ENCODE assay signal across 8 cellular contexts in the genomic region with DNA sequence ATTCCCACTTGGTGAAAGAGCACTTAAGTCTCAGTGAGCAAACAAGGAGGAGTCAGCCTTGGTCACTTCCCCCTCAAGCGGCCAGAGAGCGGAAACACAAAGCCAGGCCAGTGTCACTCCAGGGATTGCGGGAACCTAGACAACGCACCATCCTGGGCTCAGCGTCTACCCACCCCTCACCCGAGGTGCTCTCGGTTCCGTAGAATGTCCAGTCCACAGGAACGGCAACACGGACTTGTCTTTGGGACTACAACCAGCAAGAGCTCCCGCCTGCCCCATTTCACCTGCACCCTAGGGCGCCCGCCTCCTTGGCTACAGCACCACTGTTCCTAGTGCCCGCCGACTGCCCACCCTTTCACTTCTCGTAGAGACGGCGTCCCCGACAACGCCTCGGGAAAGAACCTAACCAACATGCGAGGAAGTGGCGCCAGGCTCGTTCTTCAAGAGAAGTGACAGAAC. TPM values are rescaled to one million over a fixed set of nuclear protein-coding genes. Genes with fewer than 3 reads are reported as not detected.
DNase-seq lines count a peak whose midpoint lies in the region; ATAC-seq and TF ChIP-seq lines count a peak whose summit lies in the region.

No MANE protein-coding gene starts in this region.

- peak; percentile 45 for ATAC-seq in DND-41 (ENCODE audit: insufficient read depth, low read depth)
- ATAC-seq in GM21381 (IDR thresholded peaks at IDR 0.05; ENCODE audit: unreplicated experiment), result peak; percentile 33
- ATAC-seq in PC-3, result peak; percentile 77
- peak; percentile 80 for ATAC-seq in Right ventricle myocardium superior (ENCODE audit: poor library complexity)

- H3K27ac ChIP-seq in DND-41 (ENCODE audit: low read length) (peak overlapping the region; percentile 77), PC-3 (ENCODE audit: low read length) (peak overlapping the region; percentile 21), osteoblast (ENCODE audit: low read depth, low read length) (peak overlapping the region; percentile 58)

- H3K9me3 ChIP-seq in DND-41 (ENCODE audit: insufficient read depth, low read length, severe bottlenecking) (no peaks in the 10 kb centered on the region), PC-3 (ENCODE audit: low read length) (no peaks in the 10 kb centered on the region), adipocyte (ENCODE audit: control insufficient read depth, low read length) (no peaks in the 10 kb centered on the region), osteoblast (ENCODE audit: low read depth, low read length) (no peaks in the 10 kb centered on the region)

- POLR2A ChIA-PET in PC-3 (lab: Charles Lee; ENCODE audit: unreplicated experiment), result interaction anchor here (0.5 to 0.6 kb wide), 3 partner anchors 20 to 58 kb away, joined by 3 to 4 read pairs (median 3); no protein-coding TSS in a partner anchor

- CTCF ChIA-PET in PC-3 (lab: Charles Lee), result interaction anchor here (0.6 to 1.4 kb wide), 3 partner anchors 33 to 605 kb away, joined by 3 to 9 read pairs (median 3); no protein-coding TSS in a partner anchor

- no peaks in the 10 kb centered on the region for H3K27me3 ChIP-seq in DND-41 (ENCODE audit: insufficient read depth, low read length, poor library complexity)
- H3K27me3 ChIP-seq in PC-3 (ENCODE audit: low read length), result no peaks in the 10 kb centered on the region
- no peaks in the 10 kb centered on the region for H3K27me3 ChIP-seq in adipocyte (replicated peaks; ENCODE audit: control insufficient read depth, insufficient read depth, low read length)
- no peaks in the 10 kb centered on the region for H3K27me3 ChIP-seq in osteoblast (ENCODE audit: insufficient read depth, low read length)

- H3K79me2 ChIP-seq in DND-41 (ENCODE audit: insufficient read depth, low read length) (peaks cover 89% of the 10 kb centered on the region), PC-3 (ENCODE audit: low read length) (peaks cover 95% of the 10 kb centered on the region), osteoblast (ENCODE audit: insufficient read depth, low read length) (peaks cover 93% of the 10 kb centered on the region)

- H4K20me1 ChIP-seq in DND-41 (ENCODE audit: insufficient read depth, low read length) (peaks cover 22% of the 10 kb centered on the region; the same call in 1 of the 2 replicates), PC-3 (ENCODE audit: low read length) (peaks cover 37% of the 10 kb centered on the region), osteoblast (ENCODE audit: insufficient read depth, low read length) (peaks cover 34% of the 10 kb centered on the region)

- intact Hi-C loops in PC-3 (cut with micrococcal nuclease) (loop anchor here (5.0 to 10.0 kb wide), 2 partner anchors 324 to 562 kb away; a partner anchor contains a TSS), Right ventricle myocardium superior (cut with DNase I) (no loop called here)

- H3K4me3 ChIP-seq in DND-41 (ENCODE audit: low read depth in 1 of 2, low read length in 2 of 2), result peak overlapping the region; percentile 91 to 93
- H3K4me3 ChIP-seq in PC-3 (ENCODE audit: low read length), result peak overlapping the region; percentile 86
- peak overlapping the region; percentile 98 for H3K4me3 ChIP-seq in adipocyte (ENCODE audit: low read length)
- H3K4me3 ChIP-seq in osteoblast (ENCODE audit: insufficient read depth, low read length), result peak overlapping the region; percentile 86

- H3K9ac ChIP-seq in DND-41 (ENCODE audit: low read depth, low read length), result peak overlapping the region; percentile 70
- peak overlapping the region; percentile 93 for H3K9ac ChIP-seq in PC-3 (ENCODE audit: low read length)
- H3K9ac ChIP-seq in adipocyte (ENCODE audit: low read length), result peak overlapping the region; percentile 95

- H3K9me2 ChIP-seq in PC-3 (replicated peaks; ENCODE audit: low read length), result no peaks in the 10 kb centered on the region

- peak overlapping the region; percentile 96 for H2AFZ ChIP-seq in DND-41 (ENCODE audit: low read depth, low read length)
- H2AFZ ChIP-seq in PC-3 (ENCODE audit: low read length), result peak overlapping the region; percentile 77
- H2AFZ ChIP-seq in osteoblast (ENCODE audit: low read length), result peak overlapping the region; percentile 94

- H3F3A ChIP-seq in PC-3 (ENCODE audit: low read length, unreplicated experiment), result no peaks in the 10 kb centered on the region

- H3K36me3 ChIP-seq in DND-41 (ENCODE audit: insufficient read depth, low read length) (peaks cover 4% of the 10 kb centered on the region), PC-3 (ENCODE audit: low read depth, low read length) (peaks cover 11% of the 10 kb centered on the region; the same call in 1 of the 2 replicates), adipocyte (ENCODE audit: control insufficient read depth, insufficient read depth, low read length, severe bottlenecking) (peaks cover 6% of the 10 kb centered on the region), osteoblast (ENCODE audit: insufficient read depth, low read length) (no peaks in the 10 kb centered on the region)

- no peak for DNase-seq in DND-41
- DNase-seq in HPDE6-E6E7 (ENCODE audit: extremely low spot score), result peak; percentile 15
- DNase-seq in PC-3, result peak; percentile 68
- DNase-seq in adipocyte (ENCODE audit: low read depth), result peak; percentile 81
- DNase-seq in Right ventricle myocardium superior, result peak; percentile 66
- DNase-seq in osteoblast (ENCODE audit: insufficient read length, low spot score, missing footprints), result peak; percentile 81
- DNase-seq in GDM1 (lab: John Stamatoyannopoulos, UW), result no peak

- peak overlapping the region; percentile 89 for H3K4me2 ChIP-seq in DND-41 (ENCODE audit: insufficient read depth, low read length)
- peak overlapping the region; percentile 90 for H3K4me2 ChIP-seq in PC-3 (ENCODE audit: low read length)
- peak overlapping the region; percentile 84 for H3K4me2 ChIP-seq in osteoblast (ENCODE audit: insufficient read depth, low read length)

- no TSS peak for BruUV-seq in PC-3 (replicated peaks; lab: Mats Ljungman, UMichigan)

- H3K4me1 ChIP-seq in DND-41 (ENCODE audit: insufficient read depth, low read length) (peaks cover 46% of the 10 kb centered on the region), PC-3 (ENCODE audit: insufficient read depth, low read length) (peaks cover 53% of the 10 kb centered on the region), adipocyte (ENCODE audit: control insufficient read depth, insufficient read depth, low read length) (peaks cover 49% of the 10 kb centered on the region), osteoblast (ENCODE audit: insufficient read depth, low read length) (peaks cover 19% of the 10 kb centered on the region)

- TF ChIP-seq CTCF in DND-41 (IDR thresholded peaks at IDR 0.05; ENCODE audit: borderline replicate concordance, extremely low read depth, low read length, poor library complexity, severe bottlenecking) (no peak), PC-3 (conservative IDR thresholded peaks at IDR 0.05; ENCODE audit: low read depth, low read length) (peak; percentile 32; the same call in 1 of the 2 replicates), osteoblast (IDR thresholded peaks at IDR 0.05; ENCODE audit: extremely low read depth, low read depth, low read length) (peak; percentile 28)

RNA-seq across cellular contexts. Expression of a gene that starts 0.5 kb away (rescaled TPM):
- total RNA-seq in PC-3 (2014; rRNA removed), result 17.7 and 20.7 TPM in 2 replicates
- 13.3 TPM for total RNA-seq in Right ventricle myocardium superior
- total RNA-seq in osteoblast, result 26.8 and 30.1 TPM in 2 replicates

RNA-seq across cellular contexts. Expression of a gene that starts 0.6 kb away (rescaled TPM):
- total RNA-seq in PC-3 (2014; rRNA removed) (38.2 and 57.8 TPM in 2 replicates), Right ventricle myocardium superior (12.3 TPM), osteoblast (9.1 and 11.2 TPM in 2 replicates)

Comparison
In these comparisons a context has a peak if more than half of its experiments do, and no peak if none do; other contexts are left out.
1. DNase-seq: peak in HPDE6-E6E7 (single experiment), PC-3 (single experiment), adipocyte (single experiment), Right ventricle myocardium superior (single experiment) and osteoblast (single experiment); none in DND-41 (single experiment) and GDM1 (single experiment).
2. H3K27ac ChIP-seq: peak in every context shown above with its lines; median percentile 77 in DND-41; 58 in osteoblast; 21 in PC-3.
3. Peak in every context shown above with its lines, with median percentiles within 50 percentile points of each other: ATAC-seq, H2AFZ ChIP-seq, H3K4me2 ChIP-seq, H3K4me3 ChIP-seq and H3K9ac ChIP-seq.